11 cellular contexts compared by ENCODE assay signal in the genomic region with DNA sequence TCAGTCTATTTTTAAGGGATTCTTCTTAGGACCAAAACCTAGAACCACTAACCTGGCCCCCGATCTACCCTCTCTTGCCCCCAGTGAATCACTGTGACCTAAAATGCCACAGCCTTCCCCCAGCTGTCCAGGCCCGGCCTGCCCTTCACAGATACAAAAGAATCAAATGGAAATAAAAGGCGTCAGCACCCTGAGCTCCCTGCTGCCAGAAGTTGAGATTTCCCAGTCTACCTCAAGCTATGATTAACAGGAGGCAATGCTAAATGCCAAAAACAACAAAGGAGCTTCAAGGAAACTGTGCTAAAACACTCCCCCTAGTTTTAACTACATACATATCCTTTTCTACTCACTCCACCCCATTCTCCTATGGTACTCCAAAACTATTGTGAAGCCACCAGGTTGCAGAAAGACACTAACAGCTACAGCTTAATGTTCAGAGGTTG.
A peak's percentile ranks its signal among the peaks of the same experiment; 100 is the strongest.
DNase-seq lines count a peak whose midpoint lies in the region; ATAC-seq, FAIRE-seq and TF ChIP-seq lines count a peak whose summit lies in the region.
"Had no signal": no experiment of that assay in that cellular context is flagged by ENCODE, and none has a peak within 500 bp of the region (broad histone marks: within the 10 kb centered on the region; RNA-seq: fewer than 3 reads in every experiment).

No MANE protein-coding gene starts in this region.

- TF ChIP-seq POLR2A in body of pancreas (IDR thresholded peaks at IDR 0.05) = no peak
- no peak for TF ChIP-seq POLR2A in lower leg skin (IDR thresholded peaks at IDR 0.05)

- DNase-seq in HTR-8/SVneo (ENCODE audit: insufficient read length, low spot score) (peak; percentile 12), body of pancreas (peak; percentile 24 to 59 (median 32)), left colon (no peak), NCI-H345 (lab: John Stamatoyannopoulos, UW) (no peak), lower leg skin (ENCODE audit: low spot score in 2 of 2) (no peak), HPDE6-E6E7 (ENCODE audit: extremely low spot score) (no peak)
- DNase-seq: GF-D8, NCI-H510A treated with DMSO at 0.1 percent for 48 hours had no signal

- WGBS in body of pancreas, 2 donors = 18 to 19% methylated on average over 3 of the region's 3 CpGs
- 52 to 72% methylated on average over 3 of the region's 3 CpGs for WGBS in lower leg skin, 2 donors

- peak overlapping the region in 3 of 4 donors; percentile 40 to 62 (median 51) for H3K27ac ChIP-seq in body of pancreas
- peak overlapping the region; percentile 49 for H3K27ac ChIP-seq in skeletal muscle tissue (ENCODE audit: low read depth, low read length)

- no peak overlapping the region for H3K4me3 ChIP-seq in body of pancreas
- no peak overlapping the region for H3K4me3 ChIP-seq in skeletal muscle tissue (ENCODE audit: low read length in 3 of 3)
- no peak overlapping the region for H3K4me3 ChIP-seq in lower leg skin (ENCODE audit: low read depth, poor library complexity, severe bottlenecking)

- FAIRE-seq in HTR-8/SVneo (lab: Jason Lieb, UNC) = no peak

- no peak for TF ChIP-seq CTCF in body of pancreas (IDR thresholded peaks at IDR 0.05)
- no peak for TF ChIP-seq CTCF in lower leg skin (IDR thresholded peaks at IDR 0.05)

- intact Hi-C loops in body of pancreas (cut with DNase I) = no loop called here
- intact Hi-C loops in left colon (cut with DNase I, micrococcal nuclease) = no loop called here
- intact Hi-C loops in lower leg skin (cut with DNase I; ENCODE audit: low total_unique reads) = no loop called here

- H3K4me1 ChIP-seq in body of pancreas = peaks cover 15% of the 10 kb centered on the region
- no peaks in the 10 kb centered on the region for H3K4me1 ChIP-seq in skeletal muscle tissue (ENCODE audit: control insufficient read depth in 3 of 3, insufficient read depth in 3 of 3, low read length in 3 of 3)

- H3K27me3 ChIP-seq in body of pancreas (no peaks in the 10 kb centered on the region), skeletal muscle tissue (ENCODE audit: control insufficient read depth in 3 of 3, insufficient read depth in 3 of 3, low read length in 3 of 3) (no peaks in the 10 kb centered on the region)

- no peak overlapping the region for H3K9ac ChIP-seq in skeletal muscle tissue (ENCODE audit: low read depth in 1 of 3, low read length in 3 of 3)

- H3K36me3 ChIP-seq in body of pancreas (replicated peaks in 1 of 2; ENCODE audit: insufficient read depth in 1 of 2, low read depth in 2 of 2) (peaks cover 0 to 3% of the 10 kb centered on the region in 2 donors), skeletal muscle tissue (ENCODE audit: control insufficient read depth in 3 of 3, insufficient read depth in 3 of 3, low read length in 3 of 3) (peaks cover 0 to 3% (median 0%) of the 10 kb centered on the region in 3 donors)

- no peaks in the 10 kb centered on the region for H3K9me3 ChIP-seq in body of pancreas
- no peaks in the 10 kb centered on the region for H3K9me3 ChIP-seq in skeletal muscle tissue (ENCODE audit: control insufficient read depth in 3 of 3, low read length in 3 of 3)

- ATAC-seq in body of pancreas (peak; percentile 82), left colon (peak; percentile 61), GM21717 (IDR thresholded peaks at IDR 0.05; ENCODE audit: unreplicated experiment) (no peak)
- ATAC-seq: activated naive CD4-positive, alpha-beta T cell treated with anti-CD3 and anti-CD28 coated beads, Interleukin-2, amount 50 U/mL, for 72 hours had no signal

Comparison
In these comparisons a context has a peak if more than half of its experiments do, and no peak if none do; other contexts are left out.
1. DNase-seq: peak in HTR-8/SVneo (single experiment) and body of pancreas (4 of 4); none in left colon (0 of 2), NCI-H345 (single experiment), lower leg skin (0 of 2) and HPDE6-E6E7 (single experiment).